18 cellular contexts compared by ENCODE assay signal in the genomic region with DNA sequence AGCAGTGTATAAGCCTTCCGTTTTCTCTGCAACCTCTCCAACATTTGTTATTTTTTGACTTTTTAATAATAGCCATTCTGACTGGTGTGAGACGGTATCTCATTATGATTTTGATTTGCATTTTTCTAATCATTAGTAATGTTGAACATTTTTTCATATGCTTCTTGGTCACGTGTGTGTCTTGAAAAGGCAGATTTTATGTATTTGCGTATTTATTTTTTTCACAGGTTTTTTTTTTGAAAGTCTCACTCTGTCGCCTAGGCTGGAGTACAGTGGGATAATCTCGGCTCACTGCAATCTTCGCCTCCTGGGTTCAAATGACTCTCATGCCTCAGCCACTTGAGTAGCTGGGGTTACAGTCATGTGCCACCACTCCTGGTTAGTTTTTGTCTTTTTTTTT. TPM values are rescaled to one million over a fixed set of nuclear protein-coding genes. Genes with fewer than 3 reads are reported as not detected.
DNase-seq lines count a peak whose midpoint lies in the region; ATAC-seq and TF ChIP-seq lines count a peak whose summit lies in the region.
"Had no signal": no experiment of that assay in that cellular context is flagged by ENCODE, and none has a peak within 500 bp of the region (broad histone marks: within the 10 kb centered on the region; RNA-seq: fewer than 3 reads in every experiment).

No MANE protein-coding gene starts in this region.

- H2AFZ ChIP-seq in OCI-LY3 (ENCODE audit: low read depth, low read length) = no peak overlapping the region

- TF ChIP-seq CTCF in OCI-LY3 (IDR thresholded peaks at IDR 0.05; ENCODE audit: low read depth, low read length) (no peak), lower leg skin (IDR thresholded peaks at IDR 0.05) (no peak)

- 93 to 94% methylated on average over 7 of the region's 7 CpGs for WGBS in lower leg skin, 2 donors

- peaks cover 39% of the 10 kb centered on the region for H3K79me2 ChIP-seq in OCI-LY3 (ENCODE audit: low read length)

- H3K4me3 Mint-ChIP-seq in activated naive CD4-positive, alpha-beta T cell treated with anti-CD3 and anti-CD28 coated beads, Interleukin-2, amount 10 ng/mL, durations not matched to agents 7 days and 5 days = no peak overlapping the region
- H3K4me3 Mint-ChIP-seq in effector memory CD8-positive, alpha-beta T cell = peak overlapping the region; percentile 83 to 88

- no peak for DNase-seq in activated naive CD4-positive, alpha-beta T cell treated with anti-CD3 and anti-CD28 coated beads, Interleukin-2, amount 10 ng/mL, durations not matched to agents 7 days and 5 days
- no peak for DNase-seq in activated naive CD4-positive, alpha-beta T cell treated with anti-CD3 and anti-CD28 coated beads, Interleukin-2, amount 50 U/mL, for 72 hours (ENCODE audit: low spot score in 2 of 2)
- no peak for DNase-seq in effector memory CD8-positive, alpha-beta T cell
- no peak for DNase-seq in lower leg skin (ENCODE audit: low spot score in 2 of 2)
- no peak for DNase-seq in GF-D8 (lab: John Stamatoyannopoulos, UW)
- no peak for DNase-seq in stimulated activated naive CD4-positive, alpha-beta T cell treated with Interleukin-2 at 50 U/mL for 16 hours (lab: John Stamatoyannopoulos, UW)
- DNase-seq: DMS79 treated with DMSO at 0.1 percent for 48 hours; dorsolateral prefrontal cortex; left ventricle myocardium superior; NCI-H1417 treated with DMSO at 0.1 percent for 48 hours; NCI-H510A treated with DMSO at 0.1 percent for 48 hours; NK-92 treated with Interleukin-12 subunit alpha and Interleukin-12 subunit beta, amount 100 ng/mL, for 24 hours; stimulated activated CD4-positive, alpha-beta T cell treated with anti-CD3 and anti-CD28 coated beads, Interleukin-12 subunit alpha, Interleukin-12 subunit beta, amount 100 ng/mL, for 4 hours; T1000 had no signal

- H3K9me3 ChIP-seq in OCI-LY3 (ENCODE audit: insufficient read depth, low read length) = peaks cover 3% of the 10 kb centered on the region; the same call in 1 of the 2 replicates

- peak overlapping the region; percentile 87 for H3K4me2 ChIP-seq in OCI-LY3 (ENCODE audit: low read length)

- H3K27me3 Mint-ChIP-seq in activated naive CD4-positive, alpha-beta T cell treated with anti-CD3 and anti-CD28 coated beads, Interleukin-2, amount 10 ng/mL, durations not matched to agents 7 days and 5 days = peaks cover 6% of the 10 kb centered on the region
- no peaks in the 10 kb centered on the region for H3K27me3 Mint-ChIP-seq in effector memory CD8-positive, alpha-beta T cell

- H3K9me3 Mint-ChIP-seq in activated naive CD4-positive, alpha-beta T cell treated with anti-CD3 and anti-CD28 coated beads, Interleukin-2, amount 10 ng/mL, durations not matched to agents 7 days and 5 days = no peaks in the 10 kb centered on the region
- H3K9me3 Mint-ChIP-seq in activated naive CD4-positive, alpha-beta T cell treated with anti-CD3 and anti-CD28 coated beads, Interleukin-2, amount 50 U/mL, for 72 hours = peaks cover 0 to 8% of the 10 kb centered on the region in 2 donors
- no peaks in the 10 kb centered on the region for H3K9me3 Mint-ChIP-seq in effector memory CD8-positive, alpha-beta T cell

- peaks cover 77% of the 10 kb centered on the region for H3K4me1 Mint-ChIP-seq in activated naive CD4-positive, alpha-beta T cell treated with anti-CD3 and anti-CD28 coated beads, Interleukin-2, amount 10 ng/mL, durations not matched to agents 7 days and 5 days
- peaks cover 49 to 62% of the 10 kb centered on the region in 2 donors for H3K4me1 Mint-ChIP-seq in effector memory CD8-positive, alpha-beta T cell (ENCODE audit: low read depth in 2 of 2)

- TF ChIP-seq POLR2A in lower leg skin (IDR thresholded peaks at IDR 0.05) = no peak

- H3K27ac ChIP-seq in OCI-LY3 (ENCODE audit: low read length) = peak overlapping the region; percentile 99
- H3K27ac ChIP-seq: right atrium auricular region, SK-N-MC had no signal

- peaks cover 69% of the 10 kb centered on the region for H3K4me1 ChIP-seq in OCI-LY3 (ENCODE audit: low read length)

- peaks cover 20% of the 10 kb centered on the region for H3K36me3 ChIP-seq in OCI-LY3 (replicated peaks; ENCODE audit: low read depth, low read length)
- H3K36me3 ChIP-seq: right atrium auricular region had no signal

- H3K27ac Mint-ChIP-seq in activated naive CD4-positive, alpha-beta T cell treated with anti-CD3 and anti-CD28 coated beads, Interleukin-2, amount 10 ng/mL, durations not matched to agents 7 days and 5 days = peak overlapping the region; percentile 42
- H3K27ac Mint-ChIP-seq in activated naive CD4-positive, alpha-beta T cell treated with anti-CD3 and anti-CD28 coated beads, Interleukin-2, amount 50 U/mL, for 72 hours = no peak overlapping the region
- no peak overlapping the region for H3K27ac Mint-ChIP-seq in effector memory CD8-positive, alpha-beta T cell

- H3K27me3 ChIP-seq in OCI-LY3 (ENCODE audit: low read depth, low read length) = no peaks in the 10 kb centered on the region
- H3K27me3 ChIP-seq: dorsolateral prefrontal cortex, right atrium auricular region had no signal

- intact Hi-C loops in lower leg skin (cut with DNase I; ENCODE audit: low total_unique reads) = no loop called here

- no peak for ATAC-seq in activated naive CD4-positive, alpha-beta T cell treated with anti-CD3 and anti-CD28 coated beads, Interleukin-2, amount 50 U/mL, for 72 hours
- no peak for ATAC-seq in effector memory CD8-positive, alpha-beta T cell (replicated peaks)
- ATAC-seq in HG02588 (IDR thresholded peaks at IDR 0.05; ENCODE audit: unreplicated experiment) = no peak
- ATAC-seq: left ventricle myocardium superior had no signal

- H3K4me3 ChIP-seq in OCI-LY3 (ENCODE audit: low read length) = peak overlapping the region; percentile 22; the same call in 1 of the 2 replicates
- H3K4me3 ChIP-seq in lower leg skin (ENCODE audit: low read depth, poor library complexity, severe bottlenecking) = no peak overlapping the region
- H3K4me3 ChIP-seq: dorsolateral prefrontal cortex, right atrium auricular region, SK-N-MC had no signal

- H3K36me3 Mint-ChIP-seq in activated naive CD4-positive, alpha-beta T cell treated with anti-CD3 and anti-CD28 coated beads, Interleukin-2, amount 10 ng/mL, durations not matched to agents 7 days and 5 days = peaks cover 6% of the 10 kb centered on the region
- H3K36me3 Mint-ChIP-seq in activated naive CD4-positive, alpha-beta T cell treated with anti-CD3 and anti-CD28 coated beads, Interleukin-2, amount 50 U/mL, for 72 hours = no peaks in the 10 kb centered on the region
- peaks cover 1% of the 10 kb centered on the region for H3K36me3 Mint-ChIP-seq in effector memory CD8-positive, alpha-beta T cell (ENCODE audit: insufficient read depth)

- CTCF ChIA-PET in activated naive CD4-positive, alpha-beta T cell treated with anti-CD3 and anti-CD28 coated beads, Interleukin-2, amount 10 ng/mL, durations not matched to agents 7 days and 5 days (lab: Charles Lee) = interaction anchor here (1.1 to 7.2 kb wide), 7 partner anchors 9 to 104 kb away, joined by 3 to 95 read pairs (median 12); partner anchors contain the start of genes HLA-DMA and TAP2

- H3K9ac ChIP-seq in OCI-LY3 (ENCODE audit: low read length) = peak overlapping the region; percentile 82; the same call in 1 of the 2 replicates

- no peaks in the 10 kb centered on the region for H4K20me1 ChIP-seq in OCI-LY3 (ENCODE audit: insufficient read depth, low read length)

RNA-seq across cellular contexts. Expression of gene HLA-DMB, which starts 1.7 kb away (rescaled TPM):
- total RNA-seq in activated naive CD4-positive, alpha-beta T cell treated with anti-CD3 and anti-CD28 coated beads, Interleukin-2, amount 50 U/mL, for 72 hours = 1 to 10 TPM; 2.8 to 4.5 TPM
- 10 to 100 TPM; 15.3 to 23.2 (median 18.4) TPM for total RNA-seq in lower leg skin

RNA-seq across cellular contexts. Expression of gene HLA-DMA, which starts 10.3 kb away (rescaled TPM):
- 10 to 100 TPM; 23.0 to 33.5 TPM for total RNA-seq in activated naive CD4-positive, alpha-beta T cell treated with anti-CD3 and anti-CD28 coated beads, Interleukin-2, amount 50 U/mL, for 72 hours
- 10 to 100 TPM; 11.5 to 33.4 (median 22.4) TPM for total RNA-seq in lower leg skin

RNA-seq across cellular contexts. Expression of gene BRD2, which starts 25.8 kb away (rescaled TPM):
- 100 to 1,000 TPM; 216 to 254 TPM for total RNA-seq in activated naive CD4-positive, alpha-beta T cell treated with anti-CD3 and anti-CD28 coated beads, Interleukin-2, amount 50 U/mL, for 72 hours
- 100 to 1,000 TPM in 3 of 4 donors, 10 to 100 TPM in 1; 97.5 to 130 (median 119) TPM for total RNA-seq in lower leg skin
